ENCODE assay signal across 33 cellular contexts in the genomic region with DNA sequence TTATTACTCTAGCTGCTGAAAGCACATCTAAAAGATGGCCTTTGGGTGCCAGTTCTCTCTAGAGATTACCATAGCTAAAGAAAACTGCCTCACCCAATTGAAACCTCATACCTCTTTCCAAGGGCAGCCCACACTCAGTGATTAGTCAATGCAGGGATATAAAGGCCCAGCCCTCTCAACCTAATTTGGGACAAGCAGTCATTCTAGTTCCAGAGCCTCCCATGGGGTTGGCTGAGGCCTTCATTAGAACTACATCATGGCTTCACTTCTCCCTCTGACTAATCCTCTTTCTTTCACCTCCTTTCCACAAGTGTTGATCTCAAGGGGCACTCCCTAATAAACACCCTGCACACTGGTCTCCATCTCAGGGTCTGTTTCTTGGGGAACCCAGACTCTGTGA.
"Had no signal": no experiment of that assay in that cellular context is flagged by ENCODE, and none has a peak within 500 bp of the region (broad histone marks: within the 10 kb centered on the region; RNA-seq: fewer than 3 reads in every experiment).

No MANE protein-coding gene starts in this region.

- H3K36me3 ChIP-seq: brain microvascular endothelial cell, MG63, Peyer's patch, SJSA1 had no signal

- H3K9me3 ChIP-seq: MG63, Peyer's patch, SJSA1, SK-N-SH had no signal

- H3K27me3 ChIP-seq: brain microvascular endothelial cell, MG63, Peyer's patch, SJSA1 had no signal

- H3K9ac ChIP-seq: SK-N-SH had no signal

- H3K4me1 ChIP-seq: Peyer's patch had no signal

- H3K27ac Mint-ChIP-seq: activated CD4-positive, alpha-beta memory T cell treated with anti-CD3 and anti-CD28 coated beads for 36 hours; activated CD4-positive, alpha-beta T cell treated with anti-CD3 and anti-CD28 coated beads, Interleukin-2, amount 10 ng/mL, durations not matched to agents 7 days and 5 days; activated naive CD8-positive, alpha-beta T cell; activated naive CD8-positive, alpha-beta T cell treated with anti-CD3 and anti-CD28 coated beads, Interleukin-2, amount 50 U/mL, for 24 hours; activated T-helper 1 cell treated with anti-CD3 and anti-CD28 coated beads, Interleukin-12 subunit alpha, Interleukin-12 subunit beta, Interleukin-2, Interleukin-4 antibody, amounts not matched to agents 30 ng/mL and 10 ng/mL and 1 ng/mL, durations not matched to agents 14 hours and 24 hours and 36 hours; T-helper 1 cell treated with Interleukin-12 subunit alpha and Interleukin-12 subunit beta and Interleukin-4 antibody, amounts not matched to agents 30 μg/mL and 1 μg/mL, for 36 hours; T-helper 2 cell treated with Interferon-gamma antibody and Interleukin-4, amounts not matched to agents 5 μg/mL and 100 μg/mL, for 36 hours had no signal

- ATAC-seq: activated naive CD8-positive, alpha-beta T cell treated with anti-CD3 and anti-CD28 coated beads, Interleukin-2, amount 50 U/mL, for 24 hours; PC-3 had no signal

- H3K36me3 Mint-ChIP-seq: activated CD4-positive, alpha-beta memory T cell treated with anti-CD3 and anti-CD28 coated beads for 36 hours; activated naive CD8-positive, alpha-beta T cell had no signal

- H3K27ac ChIP-seq: brain microvascular endothelial cell, Peyer's patch, SJSA1 had no signal

- H3K4me3 ChIP-seq: MG63, Peyer's patch, SJSA1 had no signal

- DNase-seq: activated CD4-positive, alpha-beta memory T cell treated with anti-CD3 and anti-CD28 coated beads for 36 hours; activated CD4-positive, alpha-beta T cell treated with anti-CD3 and anti-CD28 coated beads, Interleukin-2, amount 10 ng/mL, durations not matched to agents 7 days and 5 days; activated CD8-positive, alpha-beta memory T cell treated with anti-CD3 and anti-CD28 coated beads, Interleukin-2, amount 50 U/mL, for 4 hours; activated effector memory CD4-positive, alpha-beta T cell treated with Interleukin-2 at 50 U/mL for 16 hours; activated naive CD8-positive, alpha-beta T cell treated with anti-CD3 and anti-CD28 coated beads, Interleukin-2, amount 50 U/mL, for 24 hours; activated T-cell treated with anti-CD3 and anti-CD28 coated beads for 4 hours; activated T-cell treated with anti-CD3 and anti-CD28 coated beads, Interleukin-2, amount 50 U/mL, for 4 hours; anterior cingulate cortex; brain microvascular endothelial cell; central memory CD4-positive, alpha-beta T cell; Karpas-422; KBM-7; MG63; NCI-H1048; NCI-H1105 treated with DMSO at 0.1 percent for 48 hours; NCI-H1436; NCI-H1694; NCI-H1930; NCI-H2081 treated with DMSO at 0.1 percent for 48 hours; NCI-H226; NCI-H446 treated with DMSO at 0.1 percent for 48 hours; NCI-H524; NCI-H69; PC-3; Peyer's patch; RPMI8226; SHP77 treated with DMSO at 0.1 percent for 48 hours; SK-N-SH had no signal

- H3K4me3 Mint-ChIP-seq: activated CD4-positive, alpha-beta memory T cell treated with anti-CD3 and anti-CD28 coated beads for 36 hours; activated CD4-positive, alpha-beta T cell treated with anti-CD3 and anti-CD28 coated beads, Interleukin-2, amount 10 ng/mL, durations not matched to agents 7 days and 5 days; activated naive CD8-positive, alpha-beta T cell; activated naive CD8-positive, alpha-beta T cell treated with anti-CD3 and anti-CD28 coated beads, Interleukin-2, amount 50 U/mL, for 24 hours; activated T-cell treated with anti-CD3 and anti-CD28 coated beads, Interleukin-2, amount 50 U/mL, for 4 hours; activated T-helper 1 cell treated with anti-CD3 and anti-CD28 coated beads, Interleukin-12 subunit alpha, Interleukin-12 subunit beta, Interleukin-2, Interleukin-4 antibody, amounts not matched to agents 30 ng/mL and 10 ng/mL and 1 ng/mL, durations not matched to agents 14 hours and 24 hours and 36 hours; T-helper 1 cell treated with Interleukin-12 subunit alpha and Interleukin-12 subunit beta and Interleukin-4 antibody, amounts not matched to agents 30 μg/mL and 1 μg/mL, for 36 hours; T-helper 2 cell treated with Interferon-gamma antibody and Interleukin-4, amounts not matched to agents 5 μg/mL and 100 μg/mL, for 36 hours had no signal

- H3K9me2 ChIP-seq: SK-N-SH had no signal

- H3K9me3 Mint-ChIP-seq: activated CD4-positive, alpha-beta memory T cell treated with anti-CD3 and anti-CD28 coated beads for 36 hours; activated CD4-positive, alpha-beta T cell treated with anti-CD3 and anti-CD28 coated beads, Interleukin-2, amount 10 ng/mL, durations not matched to agents 7 days and 5 days; activated naive CD8-positive, alpha-beta T cell treated with anti-CD3 and anti-CD28 coated beads, Interleukin-2, amount 50 U/mL, for 24 hours; activated T-cell treated with anti-CD3 and anti-CD28 coated beads, Interleukin-2, amount 50 U/mL, for 4 hours; activated T-helper 1 cell treated with anti-CD3 and anti-CD28 coated beads, Interleukin-12 subunit alpha, Interleukin-12 subunit beta, Interleukin-2, Interleukin-4 antibody, amounts not matched to agents 30 ng/mL and 10 ng/mL and 1 ng/mL, durations not matched to agents 14 hours and 24 hours and 36 hours had no signal

- H3K4me2 ChIP-seq: SK-N-SH had no signal

- H3K27me3 Mint-ChIP-seq: activated CD4-positive, alpha-beta memory T cell treated with anti-CD3 and anti-CD28 coated beads for 36 hours; activated CD4-positive, alpha-beta T cell treated with anti-CD3 and anti-CD28 coated beads, Interleukin-2, amount 10 ng/mL, durations not matched to agents 7 days and 5 days; activated naive CD8-positive, alpha-beta T cell; activated naive CD8-positive, alpha-beta T cell treated with anti-CD3 and anti-CD28 coated beads, Interleukin-2, amount 50 U/mL, for 24 hours had no signal
